Comparison of ENCODE assay signal across 3 cellular contexts in genomic region chr6:43628392-43629103, GRCh38.
A peak's percentile ranks its signal among the peaks of the same experiment; 100 is the strongest.
TF ChIP-seq lines count a peak whose summit lies in the region.

No MANE protein-coding gene starts in this region.

TF ChIP-seq in SK-N-SH, 30 proteins besides CTCF, POLR2A, EP300 and RAD21 (continues in another document):
- TF ChIP-seq FOXJ3 (CRISPR knock-in tag; IDR thresholded peaks at IDR 0.05), result 0 out of 2 replicates have a peak, but pooled peaks have one; percentile 0
- peak; percentile 49 for TF ChIP-seq GABPA (IDR thresholded peaks at IDR 0.05; ENCODE audit: low read depth)
- no peak for TF ChIP-seq RXRA (IDR thresholded peaks at IDR 0.05; ENCODE audit: borderline replicate concordance, low read depth)
- no peak for TF ChIP-seq USF2 (IDR thresholded peaks at IDR 0.05; ENCODE audit: borderline replicate concordance, low read depth, low read length)
- no peak for TF ChIP-seq ZBTB33 (IDR thresholded peaks at IDR 0.05; ENCODE audit: borderline replicate concordance, low read depth)
- TF ChIP-seq MXI1 (IDR thresholded peaks at IDR 0.05; ENCODE audit: low read depth, low read length), result peak; percentile 32; the same call in 1 of the 2 replicates
- no peak for TF ChIP-seq USF1 (IDR thresholded peaks at IDR 0.05; ENCODE audit: borderline replicate concordance, low read depth)
- no peak for TF ChIP-seq ELF1 (IDR thresholded peaks at IDR 0.05)
- 0 out of 2 replicates have a peak, but pooled peaks have one; percentile 26 for TF ChIP-seq YY1 (IDR thresholded peaks at IDR 0.05; ENCODE audit: low read depth)
- TF ChIP-seq GATA2 (CRISPR knock-in tag; IDR thresholded peaks at IDR 0.05), result no peak
- 0 out of 2 replicates have a peak, but pooled peaks have one; percentile 5 for TF ChIP-seq POLR2AphosphoS5 (IDR thresholded peaks at IDR 0.05; ENCODE audit: low read depth, low read length)
- no peak for TF ChIP-seq FOXM1 (IDR thresholded peaks at IDR 0.05; ENCODE audit: low read depth)
- TF ChIP-seq SMC3 (IDR thresholded peaks at IDR 0.05; ENCODE audit: low read depth, low read length), result no peak

TF ChIP-seq in SK-N-SH treated with all-trans-retinoic acid at 6 μM for 48 hours, 23 proteins besides CTCF, POLR2A, EP300 and RAD21:
- no peak for TF ChIP-seq PPARA (CRISPR knock-in tag; IDR thresholded peaks at IDR 0.05; ENCODE audit: borderline replicate concordance)
- TF ChIP-seq CSRNP3 (CRISPR knock-in tag; IDR thresholded peaks at IDR 0.05), result no peak
- no peak for TF ChIP-seq TOX (CRISPR knock-in tag; IDR thresholded peaks at IDR 0.05; ENCODE audit: borderline replicate concordance)
- no peak for TF ChIP-seq ZNF8 (CRISPR knock-in tag; IDR thresholded peaks at IDR 0.05)
- TF ChIP-seq ISL1 (CRISPR knock-in tag; IDR thresholded peaks at IDR 0.05), result no peak
- no peak for TF ChIP-seq ZFP3 (CRISPR knock-in tag; IDR thresholded peaks at IDR 0.05)
- no peak; the same call in 1 of the 2 replicates for TF ChIP-seq GLIS3 (CRISPR knock-in tag; IDR thresholded peaks at IDR 0.05)
- TF ChIP-seq ESRRG (CRISPR knock-in tag; IDR thresholded peaks at IDR 0.05), result no peak
TF ChIP-seq in SK-N-SH treated with all-trans-retinoic acid at 6 μM for 48 hours: peak in this region for 0.

TF ChIP-seq in K562, 482 proteins besides CTCF, POLR2A, EP300 and RAD21 (continues in another document):
- 0 out of 2 replicates have a peak, but pooled peaks have one; percentile 17 for TF ChIP-seq ZBTB5 (IDR thresholded peaks at IDR 0.05)
- TF ChIP-seq CBX2 (IDR thresholded peaks at IDR 0.05; ENCODE audit: insufficient read depth, low read length, poor library complexity, severe bottlenecking), result no peak
- TF ChIP-seq TEAD1 (CRISPR knock-in tag; IDR thresholded peaks at IDR 0.05), result peak; percentile 1 to 51; a peak in 2 of 4 replicates
- peak; percentile 95; the same call in 1 of the 2 replicates for TF ChIP-seq ZEB2 (IDR thresholded peaks at IDR 0.05)
- TF ChIP-seq MTA1 (IDR thresholded peaks at IDR 0.05; ENCODE audit: borderline replicate concordance), result peak; percentile 75; the same call in 1 of the 2 replicates
- TF ChIP-seq GTF2E2 (tag; IDR thresholded peaks at IDR 0.05), result no peak; the same call in 1 of the 2 replicates
- no peak for TF ChIP-seq ZNF316 (IDR thresholded peaks at IDR 0.05)
- peak in 1 of 2 experiments; percentile 74; a peak in 1 of 4 replicates for TF ChIP-seq MLX (CRISPR knock-in tag; conservative IDR thresholded peaks at IDR 0.05)
- TF ChIP-seq HDGF (IDR thresholded peaks at IDR 0.05), result peak; percentile 16; the same call in 1 of the 2 replicates
- TF ChIP-seq ZNF274 (IDR thresholded peaks at IDR 0.05; ENCODE audit: borderline replicate concordance, low read depth, low read length), result no peak
- no peak; the same call in 1 of the 2 replicates for TF ChIP-seq ZC3H11A (IDR thresholded peaks at IDR 0.05; ENCODE audit: low read depth, low read length)
- peak; percentile 51 for TF ChIP-seq NCOA1 (IDR thresholded peaks at IDR 0.05; ENCODE audit: low read depth)
- peak; percentile 75 for TF ChIP-seq CTBP1 (IDR thresholded peaks at IDR 0.05; ENCODE audit: borderline replicate concordance)
- TF ChIP-seq KLF13 (tag; IDR thresholded peaks at IDR 0.05; ENCODE audit: borderline replicate concordance, low read depth), result peak; percentile 89
- TF ChIP-seq NR2C2 (CRISPR knock-in tag; IDR thresholded peaks at IDR 0.05), result 0 out of 2 replicates have a peak, but pooled peaks have one; percentile 64
- no peak for TF ChIP-seq NR2C2 (tag; IDR thresholded peaks at IDR 0.05)
- TF ChIP-seq CREB5 (CRISPR knock-in tag; IDR thresholded peaks at IDR 0.05), result peak; percentile 80; the same call in 1 of the 2 replicates
- peak; percentile 47; the same call in 1 of the 2 replicates for TF ChIP-seq PHB (CRISPR knock-in tag; IDR thresholded peaks at IDR 0.05)
- TF ChIP-seq ARID1B (IDR thresholded peaks at IDR 0.05), result peak; percentile 74
- TF ChIP-seq ZNF589 (CRISPR knock-in tag; IDR thresholded peaks at IDR 0.05; ENCODE audit: low read depth), result 0 out of 2 replicates have a peak, but pooled peaks have one; percentile 11
- 0 out of 2 replicates have a peak, but pooled peaks have one; percentile 35 for TF ChIP-seq ZNF583 (CRISPR knock-in tag; IDR thresholded peaks at IDR 0.05)
- peak; percentile 96 for TF ChIP-seq POLR2B (IDR thresholded peaks at IDR 0.05; ENCODE audit: low read depth, partially characterized antibody)
- TF ChIP-seq NFRKB (IDR thresholded peaks at IDR 0.05; ENCODE audit: low read depth), result peak; percentile 97
- peak; percentile 89; the same call in 1 of the 2 replicates for TF ChIP-seq HLTF (IDR thresholded peaks at IDR 0.05)
- no peak for TF ChIP-seq CHCHD3 (CRISPR knock-in tag; IDR thresholded peaks at IDR 0.05)
- 0 out of 2 replicates have a peak, but pooled peaks have one; percentile 72 for TF ChIP-seq ZNF609 (CRISPR knock-in tag; IDR thresholded peaks at IDR 0.05; ENCODE audit: borderline replicate concordance)
- TF ChIP-seq ZNF24 (IDR thresholded peaks at IDR 0.05), result peak; percentile 42; the same call in 1 of the 2 replicates
- peak; percentile 13; the same call in 1 of the 2 replicates for TF ChIP-seq ZFP91 (CRISPR knock-in tag; IDR thresholded peaks at IDR 0.05)
- peak; percentile 57; the same call in 1 of the 2 replicates for TF ChIP-seq ELF2 (CRISPR knock-in tag; IDR thresholded peaks at IDR 0.05)
- no peak for TF ChIP-seq RFX1 (IDR thresholded peaks at IDR 0.05)
- TF ChIP-seq HOXB6 (CRISPR knock-in tag; IDR thresholded peaks at IDR 0.05; ENCODE audit: borderline replicate concordance), result peak; percentile 57; the same call in 1 of the 2 replicates
- TF ChIP-seq GATAD2A (IDR thresholded peaks at IDR 0.05), result peak; percentile 78
- TF ChIP-seq E2F1 (CRISPR knock-in tag; IDR thresholded peaks at IDR 0.05), result peak; percentile 48; the same call in 1 of the 2 replicates
- TF ChIP-seq NR4A1 (CRISPR knock-in tag; IDR thresholded peaks at IDR 0.05), result peak; percentile 84; the same call in 1 of the 2 replicates
- peak; percentile 58 for TF ChIP-seq NR4A1 (tag; IDR thresholded peaks at IDR 0.05)
- 0 out of 2 replicates have a peak, but pooled peaks have one; percentile 23 for TF ChIP-seq PHB2 (IDR thresholded peaks at IDR 0.05; ENCODE audit: low read depth)
- no peak for TF ChIP-seq TAF15 (IDR thresholded peaks at IDR 0.05; ENCODE audit: low read depth, low read length)
- TF ChIP-seq NEUROD1 (IDR thresholded peaks at IDR 0.05; ENCODE audit: borderline replicate concordance, low read depth, low read length, partially characterized antibody), result no peak
- no peak for TF ChIP-seq POLR2G (IDR thresholded peaks at IDR 0.05; ENCODE audit: low read depth, low read length)
- no peak for TF ChIP-seq USF2 (CRISPR knock-in tag; IDR thresholded peaks at IDR 0.05)
- TF ChIP-seq ILK (tag; IDR thresholded peaks at IDR 0.05; ENCODE audit: borderline replicate concordance, low read depth), result no peak
- TF ChIP-seq TCF3 (CRISPR knock-in tag; IDR thresholded peaks at IDR 0.05), result peak; percentile 2; the same call in 1 of the 2 replicates
- peak; percentile 35 to 37; a peak in 3 of 4 replicates for TF ChIP-seq MAZ (CRISPR knock-in tag; conservative IDR thresholded peaks at IDR 0.05 in 1 of 2, IDR thresholded peaks at IDR 0.05 in 1 of 2)
- TF ChIP-seq HCFC1 (IDR thresholded peaks at IDR 0.05; ENCODE audit: low read depth, low read length), result no peak
- TF ChIP-seq RHOXF2B (CRISPR knock-in tag; conservative IDR thresholded peaks at IDR 0.05), result 0 out of 2 replicates have a peak, but pooled peaks have one; percentile 28
- 0 out of 2 replicates have a peak, but pooled peaks have one; percentile 41 for TF ChIP-seq DDX20 (tag; IDR thresholded peaks at IDR 0.05; ENCODE audit: low read depth)
